In genomic region chr10:96097865-96098264, GRCh38 we compare ENCODE assay signal across 21 cellular contexts. TPM values are rescaled to one million over a fixed set of nuclear protein-coding genes. Genes with fewer than 3 reads are reported as not detected.
DNase-seq lines count a peak whose midpoint lies in the region; ATAC-seq, FAIRE-seq and TF ChIP-seq lines count a peak whose summit lies in the region.
"Had no signal": no experiment of that assay in that cellular context is flagged by ENCODE, and none has a peak within 500 bp of the region (broad histone marks: within the 10 kb centered on the region; RNA-seq: fewer than 3 reads in every experiment).

No MANE protein-coding gene starts in this region.

- TF ChIP-seq RAD21 in HepG2 (CRISPR knock-in tag; IDR thresholded peaks at IDR 0.05) (no peak), K562 (CRISPR knock-in tag; conservative IDR thresholded peaks at IDR 0.05 in 1 of 2, IDR thresholded peaks at IDR 0.05 in 1 of 2) (no peak)

- no peak for TF ChIP-seq POLR2A in HepG2 (IDR thresholded peaks at IDR 0.05; ENCODE audit: insufficient read depth in 1 of 2, low read depth in 2 of 2, low read length in 2 of 2)
- TF ChIP-seq POLR2A in right lobe of liver (IDR thresholded peaks at IDR 0.05): no peak
- no peak for TF ChIP-seq POLR2A in K562 (conservative IDR thresholded peaks at IDR 0.05)

- POLR2A ChIA-PET in HepG2 (lab: Yijun Ruan, JAX): interaction anchor here (1.1 to 1.6 kb wide), 3 partner anchors 8 to 32 kb away, joined by 3 to 6 read pairs (median 5); partner anchors contain the start of gene ZNF518A
- POLR2A ChIA-PET in OCI-LY7 (lab: Charles Lee): interaction anchor here (0.5 to 1.0 kb wide), 2 partner anchors 10 to 242 kb away, joined by 3 to 4 read pairs; no protein-coding TSS in a partner anchor
- POLR2A ChIA-PET in K562 (lab: Yijun Ruan, JAX): interaction anchor here (1.0 kb wide), 1 partner anchor 8 kb away, joined by 3 read pairs; no protein-coding TSS in a partner anchor
- POLR2A ChIA-PET in naive thymus-derived CD4-positive, alpha-beta T cell (lab: Charles Lee): no interaction called here
- POLR2A ChIA-PET in activated CD4-positive, alpha-beta T cell treated with anti-CD3 and anti-CD28 coated beads, Interleukin-2, amount 10 ng/mL, durations not matched to agents 7 days and 5 days (lab: Charles Lee): no interaction called here

- peaks cover 3 to 11% (median 5%) of the 10 kb centered on the region in 5 donors for H3K36me3 Mint-ChIP-seq in naive thymus-derived CD4-positive, alpha-beta T cell
- H3K36me3 Mint-ChIP-seq in activated CD4-positive, alpha-beta T cell treated with anti-CD3 and anti-CD28 coated beads, Interleukin-2, amount 10 ng/mL, durations not matched to agents 7 days and 5 days (ENCODE audit: low read depth): no peaks in the 10 kb centered on the region
- H3K36me3 Mint-ChIP-seq: CD4-positive, CD25-positive, alpha-beta regulatory T cell had no signal

- intact Hi-C loops in HepG2 (cut with micrococcal nuclease; ENCODE audit: unreplicated experiment): no loop called here
- intact Hi-C loops in right lobe of liver (cut with DNase I): no loop called here
- intact Hi-C loops in OCI-LY7 (cut with micrococcal nuclease; ENCODE audit: unreplicated experiment): no loop called here
- intact Hi-C loops in K562 (cut with micrococcal nuclease): no loop called here
- intact Hi-C loops in naive thymus-derived CD4-positive, alpha-beta T cell (cut with micrococcal nuclease): no loop called here

- no peak overlapping the region for H3K4me3 Mint-ChIP-seq in naive thymus-derived CD4-positive, alpha-beta T cell
- H3K4me3 Mint-ChIP-seq in activated CD4-positive, alpha-beta T cell treated with anti-CD3 and anti-CD28 coated beads, Interleukin-2, amount 10 ng/mL, durations not matched to agents 7 days and 5 days: no peak overlapping the region
- H3K4me3 Mint-ChIP-seq: CD4-positive, CD25-positive, alpha-beta regulatory T cell; CD8-positive, alpha-beta memory T cell; GM23338; HFFc6 had no signal

- in situ Hi-C loops in HepG2 (cut with HindIII; ENCODE audit: extremely low pct_ligation_motif_present, low pct_unique_long_range_greater_than_20kb): no loop called here
- in situ Hi-C loops in K562 (cut with MboI): no loop called here

- H2AFZ ChIP-seq in HepG2 (ENCODE audit: low read length) (no peak overlapping the region), OCI-LY7 (ENCODE audit: low read length) (peak overlapping the region; percentile 2; the same call in 1 of the 2 replicates), K562 (ENCODE audit: low read depth, low read length) (peak overlapping the region; percentile 39; the same call in 1 of the 2 replicates)

- BruUV-seq in HepG2 (replicated peaks; lab: Mats Ljungman, UMichigan) (no TSS peak), OCI-LY7 (replicated peaks; lab: Mats Ljungman, UMichigan) (no TSS peak), K562 (replicated peaks; lab: Mats Ljungman, UMichigan) (no TSS peak)

- H3K9me3 ChIP-seq in HepG2 (ENCODE audit: low read length): no peaks in the 10 kb centered on the region
- H3K9me3 ChIP-seq in right lobe of liver: no peaks in the 10 kb centered on the region
- H3K9me3 ChIP-seq in OCI-LY7 (ENCODE audit: low read length): no peaks in the 10 kb centered on the region
- no peaks in the 10 kb centered on the region; the same call in 1 of the 2 replicates for H3K9me3 ChIP-seq in K562 (replicated peaks; ENCODE audit: control insufficient read depth, insufficient read depth, low read depth, low read length)
- no peaks in the 10 kb centered on the region for H3K9me3 ChIP-seq in small intestine (ENCODE audit: control insufficient read depth, low read depth)
- H3K9me3 ChIP-seq in naive thymus-derived CD4-positive, alpha-beta T cell (ENCODE audit: control insufficient read depth in 2 of 3, low read length in 3 of 3): no peaks in the 10 kb centered on the region
- H3K9me3 ChIP-seq: BE2C had no signal

- no peak for TF ChIP-seq CTCF in HepG2 (CRISPR knock-in tag; IDR thresholded peaks at IDR 0.05)
- no peak for TF ChIP-seq CTCF in right lobe of liver (IDR thresholded peaks at IDR 0.05)
- TF ChIP-seq CTCF in OCI-LY7 (conservative IDR thresholded peaks at IDR 0.05; ENCODE audit: low read length): no peak
- no peak for TF ChIP-seq CTCF in K562 (IDR thresholded peaks at IDR 0.05 in 2 of 3, conservative IDR thresholded peaks at IDR 0.05 in 1 of 3; ENCODE audit: insufficient read depth in 2 of 3, low read depth in 1 of 3, low read length in 3 of 3)

- H3K4me3 ChIP-seq in HepG2 (replicated peaks in 1 of 3; ENCODE audit: insufficient read depth in 1 of 3, low read depth in 2 of 3, low read length in 3 of 3) (no peak overlapping the region), right lobe of liver (no peak overlapping the region), OCI-LY7 (ENCODE audit: low read depth, low read length, poor library complexity, severe bottlenecking) (no peak overlapping the region), K562 (no peak overlapping the region), small intestine (ENCODE audit: low read depth in 1 of 2, low read length in 2 of 2) (no peak overlapping the region)
- no peak overlapping the region for H3K4me3 ChIP-seq in naive thymus-derived CD4-positive, alpha-beta T cell (ENCODE audit: low read length)
- H3K4me3 ChIP-seq: GM23338 had no signal

- H3K27ac Mint-ChIP-seq in naive thymus-derived CD4-positive, alpha-beta T cell: no peak overlapping the region
- no peak overlapping the region for H3K27ac Mint-ChIP-seq in activated CD4-positive, alpha-beta T cell treated with anti-CD3 and anti-CD28 coated beads, Interleukin-2, amount 10 ng/mL, durations not matched to agents 7 days and 5 days
- H3K27ac Mint-ChIP-seq: GM23338, HFFc6 had no signal

- peaks cover 76 to 95% (median 89%) of the 10 kb centered on the region in 5 donors for H3K27me3 Mint-ChIP-seq in naive thymus-derived CD4-positive, alpha-beta T cell
- H3K27me3 Mint-ChIP-seq in activated CD4-positive, alpha-beta T cell treated with anti-CD3 and anti-CD28 coated beads, Interleukin-2, amount 10 ng/mL, durations not matched to agents 7 days and 5 days: peaks cover 57% of the 10 kb centered on the region

- ATAC-seq in HepG2 (peak; percentile 22; the same call in 1 of the 3 replicates), right lobe of liver (no peak), K562 (peak; percentile 51; the same call in 2 of the 3 replicates), HG02884 (IDR thresholded peaks at IDR 0.05; ENCODE audit: unreplicated experiment) (no peak)
- no peak for ATAC-seq in naive thymus-derived CD4-positive, alpha-beta T cell
- ATAC-seq: GM23338, HCT116 had no signal

- CTCF ChIA-PET in HepG2 (lab: Yijun Ruan, JAX; ENCODE audit: low intra/inter-chr PET ratio, low total read pairs): no interaction called here
- CTCF ChIA-PET in OCI-LY7 (lab: Charles Lee; ENCODE audit: unreplicated experiment): no interaction called here
- CTCF ChIA-PET in K562 (lab: Yijun Ruan, JAX; ENCODE audit: low intra/inter-chr PET ratio): no interaction called here
- CTCF ChIA-PET in naive thymus-derived CD4-positive, alpha-beta T cell (lab: Charles Lee): no interaction called here
- CTCF ChIA-PET in activated CD4-positive, alpha-beta T cell treated with anti-CD3 and anti-CD28 coated beads, Interleukin-2, amount 10 ng/mL, durations not matched to agents 7 days and 5 days (lab: Charles Lee): no interaction called here

- H3K9me2 ChIP-seq in OCI-LY7 (ENCODE audit: insufficient read depth, low read length): no peaks in the 10 kb centered on the region

- H3K9ac ChIP-seq in HepG2 (ENCODE audit: insufficient read depth, low read depth, low read length): no peak overlapping the region
- H3K9ac ChIP-seq in K562 (ENCODE audit: insufficient read depth in 1 of 2, low read depth in 2 of 2, low read length in 2 of 2): peak overlapping the region in 1 of 2 experiments; percentile 72; a peak in 1 of 4 replicates

- WGBS in HepG2 (ENCODE audit: low lambda C conversion rate): 57% methylated on average over 2 of the region's 3 CpGs
- 58% methylated on average over 2 of the region's 3 CpGs for WGBS in right lobe of liver (ENCODE audit: insufficient coverage, low coverage, low lambda C conversion rate, missing lambda C conversion rate)
- 50% methylated on average over 2 of the region's 3 CpGs for WGBS in K562 (ENCODE audit: insufficient coverage, low coverage, missing lambda C conversion rate)
- WGBS in small intestine, 3 donors: 87 to 94% (median 87%) methylated on average over 3 of the region's 3 CpGs

- H3K4me1 ChIP-seq in HepG2 (ENCODE audit: insufficient read depth, low read length) (peaks cover 20% of the 10 kb centered on the region), right lobe of liver (no peaks in the 10 kb centered on the region), OCI-LY7 (ENCODE audit: insufficient read depth, low read length, poor library complexity, severe bottlenecking) (no peaks in the 10 kb centered on the region), K562 (replicated peaks in 1 of 2; ENCODE audit: control insufficient read depth in 2 of 2, insufficient read depth in 2 of 2, low read length in 2 of 2) (peaks cover 0 to 12% of the 10 kb centered on the region in 2 experiments; a peak in 3 of 5 replicates), small intestine (ENCODE audit: control insufficient read depth in 2 of 2, insufficient read depth in 1 of 2, low read depth in 1 of 2, low read length in 1 of 2) (no peaks in the 10 kb centered on the region)
- no peaks in the 10 kb centered on the region for H3K4me1 ChIP-seq in naive thymus-derived CD4-positive, alpha-beta T cell (ENCODE audit: control insufficient read depth in 2 of 2, insufficient read depth in 2 of 2, low read length in 2 of 2)
- H3K4me1 ChIP-seq: BE2C had no signal

- H4K20me1 ChIP-seq in HepG2 (ENCODE audit: insufficient read depth, low read length) (no peaks in the 10 kb centered on the region), OCI-LY7 (ENCODE audit: insufficient read depth, low read length) (no peaks in the 10 kb centered on the region), K562 (replicated peaks; ENCODE audit: control insufficient read depth, insufficient read depth, low read length) (no peaks in the 10 kb centered on the region)

- DNase-seq in HepG2 (ENCODE audit: low spot score): no peak
- DNase-seq in right lobe of liver: no peak
- no peak for DNase-seq in OCI-LY7 (ENCODE audit: low spot score)
- no peak for DNase-seq in K562 (ENCODE audit: extremely low read depth in 1 of 4, low spot score in 3 of 4)
- DNase-seq in small intestine: no peak
- no peak for DNase-seq in naive thymus-derived CD4-positive, alpha-beta T cell
- no peak for DNase-seq in activated CD4-positive, alpha-beta T cell treated with anti-CD3 and anti-CD28 coated beads, Interleukin-2, amount 10 ng/mL, durations not matched to agents 7 days and 5 days
- DNase-seq: ACHN; BE2C; C1 segment of cervical spinal cord; CD4-positive, CD25-positive, alpha-beta regulatory T cell; CD8-positive, alpha-beta memory T cell; COR-L47; DMS 273 treated with DMSO at 0.1 percent for 48 hours; DMS79; GF-D8; H7; HFFc6 had no signal

- FAIRE-seq in HepG2 (lab: Jason Lieb, UNC): no peak
- no peak for FAIRE-seq in K562 (lab: Jason Lieb, UNC)
- FAIRE-seq in small intestine (lab: Jason Lieb, UNC): peak; percentile 61

- H3K27ac ChIP-seq in HepG2 (ENCODE audit: extremely low read length, insufficient read depth, low read length) (no peak overlapping the region), right lobe of liver (no peak overlapping the region), OCI-LY7 (ENCODE audit: low read depth, low read length, poor library complexity, severe bottlenecking) (no peak overlapping the region), K562 (ENCODE audit: extremely low read depth, low read depth, low read length) (no peak overlapping the region), small intestine (ENCODE audit: low read depth in 1 of 2, low read length in 1 of 2) (no peak overlapping the region)
- H3K27ac ChIP-seq in naive thymus-derived CD4-positive, alpha-beta T cell (ENCODE audit: low read depth, low read length): no peak overlapping the region

- no peak for TF ChIP-seq EP300 in HepG2 (IDR thresholded peaks at IDR 0.05; ENCODE audit: low read depth in 2 of 2, low read length in 2 of 2)
- no peak for TF ChIP-seq EP300 in HepG2 (CRISPR knock-in tag; IDR thresholded peaks at IDR 0.05; ENCODE audit: borderline replicate concordance)
- TF ChIP-seq EP300 in K562 (IDR thresholded peaks at IDR 0.05; ENCODE audit: low read length): no peak

- no peaks in the 10 kb centered on the region for H3K9me1 ChIP-seq in K562 (ENCODE audit: control insufficient read depth, insufficient read depth, low read length)

- H3K9me3 Mint-ChIP-seq in naive thymus-derived CD4-positive, alpha-beta T cell: peaks cover 2 to 8% (median 4%) of the 10 kb centered on the region in 11 donors
- no peaks in the 10 kb centered on the region for H3K9me3 Mint-ChIP-seq in activated CD4-positive, alpha-beta T cell treated with anti-CD3 and anti-CD28 coated beads, Interleukin-2, amount 10 ng/mL, durations not matched to agents 7 days and 5 days
- H3K9me3 Mint-ChIP-seq: GM23338, HFFc6 had no signal

- peaks cover 0 to 2% (median 0%) of the 10 kb centered on the region in 7 donors for H3K4me1 Mint-ChIP-seq in naive thymus-derived CD4-positive, alpha-beta T cell
- no peaks in the 10 kb centered on the region for H3K4me1 Mint-ChIP-seq in activated CD4-positive, alpha-beta T cell treated with anti-CD3 and anti-CD28 coated beads, Interleukin-2, amount 10 ng/mL, durations not matched to agents 7 days and 5 days
- H3K4me1 Mint-ChIP-seq: CD4-positive, CD25-positive, alpha-beta regulatory T cell; CD8-positive, alpha-beta memory T cell; GM23338 had no signal

- H3K27me3 ChIP-seq in HepG2 (ENCODE audit: control insufficient read depth in 1 of 2, insufficient read depth in 2 of 2, low read length in 2 of 2) (no peaks in the 10 kb centered on the region), right lobe of liver (peaks cover 0 to 7% of the 10 kb centered on the region in 2 donors), K562 (ENCODE audit: control insufficient read depth in 2 of 2, insufficient read depth in 2 of 2, low read length in 2 of 2) (no peaks in the 10 kb centered on the region), small intestine (ENCODE audit: control insufficient read depth in 2 of 2, insufficient read depth in 2 of 2, low read length in 2 of 2) (peaks cover 0 to 14% of the 10 kb centered on the region in 2 donors)
- peaks cover 3 to 5% of the 10 kb centered on the region in 2 donors for H3K27me3 ChIP-seq in naive thymus-derived CD4-positive, alpha-beta T cell (ENCODE audit: control insufficient read depth in 2 of 2, insufficient read depth in 2 of 2, low read length in 2 of 2)

- H3K4me2 ChIP-seq in HepG2 (ENCODE audit: low read depth, low read length): no peak overlapping the region
- no peak overlapping the region for H3K4me2 ChIP-seq in OCI-LY7 (ENCODE audit: low read length)
- no peak overlapping the region for H3K4me2 ChIP-seq in K562 (ENCODE audit: insufficient read depth, low read length)
- H3K4me2 ChIP-seq: GM23338 had no signal

- H3K79me2 ChIP-seq in HepG2 (ENCODE audit: insufficient read depth, low read length): no peaks in the 10 kb centered on the region
- H3K79me2 ChIP-seq in OCI-LY7 (ENCODE audit: insufficient read depth, low read depth, low read length): no peaks in the 10 kb centered on the region
- H3K79me2 ChIP-seq in K562 (ENCODE audit: control insufficient read depth, insufficient read depth, low read length): no peaks in the 10 kb centered on the region

- H3K36me3 ChIP-seq in HepG2 (replicated peaks in 1 of 2; ENCODE audit: control insufficient read depth in 1 of 2, insufficient read depth in 2 of 2, low read length in 2 of 2) (no peaks in the 10 kb centered on the region), right lobe of liver (no peaks in the 10 kb centered on the region), OCI-LY7 (ENCODE audit: insufficient read depth, low read length) (no peaks in the 10 kb centered on the region), K562 (ENCODE audit: control insufficient read depth, insufficient read depth, low read length) (no peaks in the 10 kb centered on the region), small intestine (ENCODE audit: control insufficient read depth in 2 of 2, insufficient read depth in 2 of 2, low read length in 2 of 2) (no peaks in the 10 kb centered on the region)
- no peaks in the 10 kb centered on the region for H3K36me3 ChIP-seq in naive thymus-derived CD4-positive, alpha-beta T cell (ENCODE audit: control insufficient read depth in 2 of 3, insufficient read depth in 3 of 3, low read length in 3 of 3)
- H3K36me3 ChIP-seq: BE2C had no signal

RNA-seq across cellular contexts. Expression of gene ZNF518A, which starts 32.2 kb away (rescaled TPM):
- total RNA-seq in HepG2 (2016; rRNA removed; fragmentation: Illumina TruSeq; extraction: Trizol) (37.1 and 61.6 TPM in 2 replicates), right lobe of liver (10 to 100 TPM in 1 of 6 experiments, 1 to 10 TPM in 5; 6.7 to 10.4 (median 8.8) TPM), OCI-LY7 (2022) (19.7 and 24.7 TPM in 2 replicates), K562 (2014; rRNA removed) (15.3 and 16.1 TPM in 2 replicates), K562 (2014; rRNA removed; fragmentation: Illumina TruSeq; extraction: Trizol) (30.0 and 32.8 TPM in 2 replicates), K562 (2015; rRNA removed; fragmentation: Illumina TruSeq; extraction: Trizol) (25.9 and 28.9 TPM in 2 replicates), K562 (2021) (20.7 and 25.8 TPM in 2 replicates)
- 3.7 and 6.0 TPM in 2 replicates for total RNA-seq in HepG2 (2016; cell fraction: cytosol; rRNA removed; fragmentation: Illumina TruSeq; extraction: Trizol; ENCODE audit: low read depth)
- 37.6 and 58.4 TPM in 2 replicates for total RNA-seq in HepG2 (2016; cell fraction: insoluble cytoplasmic fraction; rRNA removed; fragmentation: Illumina TruSeq; extraction: Trizol)
- 13.1 and 14.3 TPM in 2 replicates for total RNA-seq in HepG2 (2016; cell fraction: membrane; rRNA removed; fragmentation: Illumina TruSeq; extraction: Trizol)
- total RNA-seq in HepG2 (2016; cell fraction: nucleus; rRNA removed; fragmentation: Illumina TruSeq; extraction: Trizol): 82.1 and 84.5 TPM in 2 replicates
- polyA plus RNA-seq in HepG2 (2011; rRNA removed) (16.6 and 21.7 TPM in 2 replicates), K562 (2011; rRNA removed) (17.5 and 20.8 TPM in 2 replicates), K562 (2014; fragmentation: Illumina TruSeq; extraction: Trizol) (15.7 and 17.4 TPM in 2 replicates), K562 (2014; fragmentation: Nextera tagmentation; extraction: Ambion mirVana) (10 to 100 TPM in 1 of 2 experiments, 1 to 10 TPM in 1; 6.3 to 11.4 TPM), K562 (2014; rRNA removed) (10.9 and 11.9 TPM in 2 replicates), small intestine (1 to 10 TPM; 4.1 to 7.6 (median 6.1) TPM)
- 5.1 and 6.9 TPM in 2 replicates for polyA plus RNA-seq in HepG2 (2011; cell fraction: cytosol; rRNA removed)
- 23.4 and 32.9 TPM in 2 replicates for polyA plus RNA-seq in HepG2 (2011; cell fraction: nucleus; rRNA removed)
- 15.3 and 20.5 TPM in 2 replicates for polyA plus RNA-seq in HepG2 (2012)
- 0.68 and 0.89 TPM in 2 replicates for polyA plus RNA-seq in HepG2 (2016; cell fraction: cytosol; fragmentation: Illumina TruSeq; extraction: Trizol; ENCODE audit: low read depth)
- polyA plus RNA-seq in HepG2 (2016; cell fraction: insoluble cytoplasmic fraction; fragmentation: Illumina TruSeq; extraction: Trizol; ENCODE audit: low read depth): 19.2 and 24.5 TPM in 2 replicates
- polyA plus RNA-seq in HepG2 (2016; cell fraction: membrane; fragmentation: Illumina TruSeq; extraction: Trizol; ENCODE audit: low read depth): 1.9 and 2.0 TPM in 2 replicates
- polyA plus RNA-seq in HepG2 (2016; cell fraction: nucleus; fragmentation: Illumina TruSeq; extraction: Trizol; ENCODE audit: insufficient read depth, low read depth): 97.5 and 102 TPM in 2 replicates
- polyA minus RNA-seq in HepG2 (2011; rRNA and poly(A)+ RNA removed; ENCODE audit: low replicate concordance): 2.5 and 29.2 TPM in 2 replicates
- 24.5 and 30.6 TPM in 2 replicates for polyA minus RNA-seq in HepG2 (2011; cell fraction: cytosol; rRNA and poly(A)+ RNA removed)
- polyA minus RNA-seq in HepG2 (2011; cell fraction: nucleus; rRNA and poly(A)+ RNA removed): 154 and 169 TPM in 2 replicates
- total RNA-seq in OCI-LY7 (2014; rRNA removed; shearing (Covaris generic)): 19.0 and 19.4 TPM in 2 replicates
- 28.5 and 85.2 TPM in 2 replicates for total RNA-seq in K562 (2011; cell fraction: chromatin; rRNA removed; ENCODE audit: low replicate concordance)
- 19.5 and 30.8 TPM in 2 replicates for total RNA-seq in K562 (2011; cell fraction: nucleolus; rRNA removed)
- 33.7 and 39.2 TPM in 2 replicates for total RNA-seq in K562 (2011; cell fraction: nucleoplasm; rRNA removed)
- polyA plus RNA-seq in K562 (2011; cell fraction: cytosol; rRNA removed): 3.2 and 5.5 TPM in 2 replicates
- 19.6 and 27.6 TPM in 2 replicates for polyA plus RNA-seq in K562 (2011; cell fraction: nucleus; rRNA removed)
- polyA plus RNA-seq in K562 (2012): 11.7 and 14.0 TPM in 2 replicates
- polyA minus RNA-seq in K562 (2011; rRNA and poly(A)+ RNA removed): 36.9 and 40.5 TPM in 2 replicates
- 13.7 and 15.2 TPM in 2 replicates for polyA minus RNA-seq in K562 (2011; cell fraction: cytosol; rRNA and poly(A)+ RNA removed)
- polyA minus RNA-seq in K562 (2011; cell fraction: nucleus; rRNA and poly(A)+ RNA removed): 35.4 and 49.2 TPM in 2 replicates
- total RNA-seq in naive thymus-derived CD4-positive, alpha-beta T cell: 10 to 100 TPM; 17.6 to 25.1 (median 21.5) TPM
- 10 to 100 TPM in 1 of 2 donors, 1 to 10 TPM in 1; 7.1 to 17.6 TPM for polyA plus RNA-seq in naive thymus-derived CD4-positive, alpha-beta T cell
- 10 to 100 TPM; 17.8 to 18.9 TPM for total RNA-seq in activated CD4-positive, alpha-beta T cell treated with anti-CD3 and anti-CD28 coated beads, Interleukin-2, amount 10 ng/mL, durations not matched to agents 7 days and 5 days

RNA-seq across cellular contexts. Expression of gene CCNJ, which starts 54.5 kb away (rescaled TPM):
- 21.5 and 33.9 TPM in 2 replicates for total RNA-seq in HepG2 (2016; rRNA removed; fragmentation: Illumina TruSeq; extraction: Trizol)
- 8.0 and 8.5 TPM in 2 replicates for total RNA-seq in HepG2 (2016; cell fraction: cytosol; rRNA removed; fragmentation: Illumina TruSeq; extraction: Trizol; ENCODE audit: low read depth)
- total RNA-seq in HepG2 (2016; cell fraction: insoluble cytoplasmic fraction; rRNA removed; fragmentation: Illumina TruSeq; extraction: Trizol): 23.4 and 30.7 TPM in 2 replicates
- total RNA-seq in HepG2 (2016; cell fraction: membrane; rRNA removed; fragmentation: Illumina TruSeq; extraction: Trizol): 34.5 and 36.8 TPM in 2 replicates
- total RNA-seq in HepG2 (2016; cell fraction: nucleus; rRNA removed; fragmentation: Illumina TruSeq; extraction: Trizol): 16.1 and 17.6 TPM in 2 replicates
- 14.1 and 14.3 TPM in 2 replicates for polyA plus RNA-seq in HepG2 (2011; rRNA removed)
- polyA plus RNA-seq in HepG2 (2011; cell fraction: cytosol; rRNA removed): 8.6 and 11.0 TPM in 2 replicates
- 8.8 and 9.4 TPM in 2 replicates for polyA plus RNA-seq in HepG2 (2011; cell fraction: nucleus; rRNA removed)
- 9.9 and 11.8 TPM in 2 replicates for polyA plus RNA-seq in HepG2 (2012)
- 6.4 and 7.7 TPM in 2 replicates for polyA plus RNA-seq in HepG2 (2016; cell fraction: cytosol; fragmentation: Illumina TruSeq; extraction: Trizol; ENCODE audit: low read depth)
- polyA plus RNA-seq in HepG2 (2016; cell fraction: insoluble cytoplasmic fraction; fragmentation: Illumina TruSeq; extraction: Trizol; ENCODE audit: low read depth): 28.1 and 28.7 TPM in 2 replicates
- 21.3 and 21.7 TPM in 2 replicates for polyA plus RNA-seq in HepG2 (2016; cell fraction: membrane; fragmentation: Illumina TruSeq; extraction: Trizol; ENCODE audit: low read depth)
- polyA plus RNA-seq in HepG2 (2016; cell fraction: nucleus; fragmentation: Illumina TruSeq; extraction: Trizol; ENCODE audit: insufficient read depth, low read depth): 29.2 and 29.5 TPM in 2 replicates
- polyA minus RNA-seq in HepG2 (2011; rRNA and poly(A)+ RNA removed; ENCODE audit: low replicate concordance): 17.6 and 34.1 TPM in 2 replicates
- 12.0 and 16.8 TPM in 2 replicates for polyA minus RNA-seq in HepG2 (2011; cell fraction: cytosol; rRNA and poly(A)+ RNA removed)
- polyA minus RNA-seq in HepG2 (2011; cell fraction: nucleus; rRNA and poly(A)+ RNA removed): 11.8 and 15.2 TPM in 2 replicates
- 1 to 10 TPM; 1.3 to 3.3 (median 2.3) TPM for total RNA-seq in right lobe of liver
- total RNA-seq in OCI-LY7 (2014; rRNA removed; shearing (Covaris generic)): 5.6 and 8.2 TPM in 2 replicates
- total RNA-seq in OCI-LY7 (2022): 13.3 and 14.5 TPM in 2 replicates
- total RNA-seq in K562 (2011; cell fraction: chromatin; rRNA removed; ENCODE audit: low replicate concordance): 6.1 and 9.9 TPM in 2 replicates
- total RNA-seq in K562 (2011; cell fraction: nucleolus; rRNA removed): 4.5 and 7.5 TPM in 2 replicates
- total RNA-seq in K562 (2011; cell fraction: nucleoplasm; rRNA removed): 6.5 and 10.7 TPM in 2 replicates
- 5.5 and 5.9 TPM in 2 replicates for total RNA-seq in K562 (2014; rRNA removed)
- total RNA-seq in K562 (2014; rRNA removed; fragmentation: Illumina TruSeq; extraction: Trizol): 10.8 and 11.7 TPM in 2 replicates
- total RNA-seq in K562 (2015; rRNA removed; fragmentation: Illumina TruSeq; extraction: Trizol): 8.5 and 9.6 TPM in 2 replicates
- total RNA-seq in K562 (2021): 9.2 TPM in 2 replicates
- 15.7 and 16.9 TPM in 2 replicates for polyA plus RNA-seq in K562 (2011; rRNA removed)
- 11.4 and 13.1 TPM in 2 replicates for polyA plus RNA-seq in K562 (2011; cell fraction: cytosol; rRNA removed)
- polyA plus RNA-seq in K562 (2011; cell fraction: nucleus; rRNA removed): 9.5 and 11.2 TPM in 2 replicates
- 5.4 and 5.9 TPM in 2 replicates for polyA plus RNA-seq in K562 (2012)
- polyA plus RNA-seq in K562 (2014; fragmentation: Illumina TruSeq; extraction: Trizol): 10.1 and 10.6 TPM in 2 replicates
- 1 to 10 TPM in 1 of 2 experiments, under 1 TPM in 1; 0.69 to 2.4 TPM for polyA plus RNA-seq in K562 (2014; fragmentation: Nextera tagmentation; extraction: Ambion mirVana)
- 8.6 and 8.9 TPM in 2 replicates for polyA plus RNA-seq in K562 (2014; rRNA removed)
- 32.0 and 33.3 TPM in 2 replicates for polyA minus RNA-seq in K562 (2011; rRNA and poly(A)+ RNA removed)
- 9.4 and 13.2 TPM in 2 replicates for polyA minus RNA-seq in K562 (2011; cell fraction: cytosol; rRNA and poly(A)+ RNA removed)
- polyA minus RNA-seq in K562 (2011; cell fraction: nucleus; rRNA and poly(A)+ RNA removed): 4.7 and 8.8 TPM in 2 replicates
- 1 to 10 TPM; 1.6 to 3.8 (median 2.0) TPM for polyA plus RNA-seq in small intestine
- 1 to 10 TPM; 5.6 to 8.0 (median 6.7) TPM for total RNA-seq in naive thymus-derived CD4-positive, alpha-beta T cell
- 1 to 10 TPM; 1.0 to 1.1 TPM for polyA plus RNA-seq in naive thymus-derived CD4-positive, alpha-beta T cell
- 1 to 10 TPM; 4.1 to 4.8 TPM for total RNA-seq in activated CD4-positive, alpha-beta T cell treated with anti-CD3 and anti-CD28 coated beads, Interleukin-2, amount 10 ng/mL, durations not matched to agents 7 days and 5 days

Comparison
In these comparisons a context has a peak if more than half of its experiments do, and no peak if none do; other contexts are left out.
1. ATAC-seq: peak in HepG2 (single experiment) and K562 (single experiment); none in right lobe of liver (0 of 4), naive thymus-derived CD4-positive, alpha-beta T cell (single experiment) and HG02884 (single experiment).
2. POLR2A ChIA-PET loops: an anchor here in HepG2 (1.1 to 1.6 kb wide), OCI-LY7 (0.5 to 1.0 kb wide) and K562 (1.0 kb wide); none called in naive thymus-derived CD4-positive, alpha-beta T cell and activated CD4-positive, alpha-beta T cell treated with anti-CD3 and anti-CD28 coated beads, Interleukin-2, amount 10 ng/mL, durations not matched to agents 7 days and 5 days.
3. Of the 241 proteins assayed by ChIP-seq in both HepG2 and K562: peak only in HepG2: ZNF780A; only in K562: none; in both: none; in neither: 240.